Comparison of ENCODE assay signal across 16 cellular contexts in genomic region chr2:209682646-209683045, GRCh38.
DNase-seq lines count a peak whose midpoint lies in the region; ATAC-seq and TF ChIP-seq lines count a peak whose summit lies in the region.
"Had no signal": no experiment of that assay in that cellular context is flagged by ENCODE, and none has a peak within 500 bp of the region (broad histone marks: within the 10 kb centered on the region; RNA-seq: fewer than 3 reads in every experiment).

No MANE protein-coding gene starts in this region.

- no peak overlapping the region for H2AFZ ChIP-seq in GM23338
- H2AFZ ChIP-seq: GM23248 had no signal

- peaks cover 14% of the 10 kb centered on the region for H3K4me1 Mint-ChIP-seq in GM23338
- peaks cover 4% of the 10 kb centered on the region for H3K4me1 Mint-ChIP-seq in nephron progenitor cell
- H3K4me1 Mint-ChIP-seq: CD4-positive, CD25-positive, alpha-beta regulatory T cell; CD8-positive, alpha-beta memory T cell; IgD-negative memory B cell had no signal

- no peaks in the 10 kb centered on the region for H4K20me1 ChIP-seq in GM23338 (replicated peaks; ENCODE audit: insufficient read depth)

- no peaks in the 10 kb centered on the region for H3K79me2 ChIP-seq in GM23338 (replicated peaks; ENCODE audit: insufficient read depth)

- ATAC-seq in GM23338, result no peak
- no peak for ATAC-seq in GM19023 (IDR thresholded peaks at IDR 0.05; ENCODE audit: unreplicated experiment)
- no peak for ATAC-seq in psoas muscle

- H3K36me3 ChIP-seq in GM23338 (ENCODE audit: insufficient read depth) (no peaks in the 10 kb centered on the region), psoas muscle (ENCODE audit: insufficient read depth in 1 of 2, low read depth in 1 of 2) (no peaks in the 10 kb centered on the region)

- peak overlapping the region; percentile 33; the same call in 1 of the 2 replicates for H3K27ac Mint-ChIP-seq in GM23338
- H3K27ac Mint-ChIP-seq in nephron progenitor cell, result peak overlapping the region; percentile 69
- H3K27ac Mint-ChIP-seq: CD4-positive, CD25-positive, alpha-beta regulatory T cell; CD8-positive, alpha-beta memory T cell; IgD-negative memory B cell had no signal

- H3K9me3 ChIP-seq in psoas muscle, result no peaks in the 10 kb centered on the region
- H3K9me3 ChIP-seq: BE2C had no signal

- 87 to 93% (median 91%) methylated on average over 4 of the region's 4 CpGs for WGBS in psoas muscle, 3 donors

- no peaks in the 10 kb centered on the region for H3K36me3 Mint-ChIP-seq in GM23338 (ENCODE audit: low read depth)
- H3K36me3 Mint-ChIP-seq in nephron progenitor cell (ENCODE audit: low read depth), result no peaks in the 10 kb centered on the region
- H3K36me3 Mint-ChIP-seq: CD4-positive, CD25-positive, alpha-beta regulatory T cell; CD8-positive, alpha-beta memory T cell; IgD-negative memory B cell had no signal

- no peak overlapping the region for H3K4me2 ChIP-seq in GM23338

- DNase-seq in GM23338 (ENCODE audit: low spot score) (no peak), NCI-H82 treated with DMSO at 0.1 percent for 48 hours (lab: John Stamatoyannopoulos, UW; ENCODE audit: unreplicated experiment) (peak; percentile 98), nephron progenitor cell (no peak), retina (peak; percentile 20), psoas muscle (no peak), posterior vena cava (ENCODE audit: low spot score) (no peak)
- DNase-seq: BE2C; C1 segment of cervical spinal cord; CD4-positive, CD25-positive, alpha-beta regulatory T cell; CD8-positive, alpha-beta memory T cell; COR-L47; GM23248; HCEC 1CT had no signal

- H3F3A ChIP-seq in GM23338 (replicated peaks; ENCODE audit: low read depth), result no peaks in the 10 kb centered on the region

- H3K27me3 ChIP-seq in GM23338 (ENCODE audit: insufficient read depth) (no peaks in the 10 kb centered on the region), psoas muscle (ENCODE audit: insufficient read depth in 3 of 3, low read length in 2 of 3) (no peaks in the 10 kb centered on the region)
- H3K27me3 ChIP-seq: BE2C had no signal

- TF ChIP-seq CTCF in GM23338 (conservative IDR thresholded peaks at IDR 0.05; ENCODE audit: low read depth in 2 of 2) (no peak), nephron progenitor cell (IDR thresholded peaks at IDR 0.05) (no peak), psoas muscle (IDR thresholded peaks at IDR 0.05) (no peak)

- intact Hi-C loops in psoas muscle (cut with DNase I), result no loop called here
- intact Hi-C loops in posterior vena cava (cut with DNase I), result no loop called here

- H3K9me3 Mint-ChIP-seq in GM23338, result no peaks in the 10 kb centered on the region
- H3K9me3 Mint-ChIP-seq in nephron progenitor cell, result no peaks in the 10 kb centered on the region
- H3K9me3 Mint-ChIP-seq: IgD-negative memory B cell had no signal

- no peaks in the 10 kb centered on the region for H3K27me3 Mint-ChIP-seq in GM23338 (ENCODE audit: insufficient read depth, low read depth, poor library complexity)
- peaks cover 3% of the 10 kb centered on the region for H3K27me3 Mint-ChIP-seq in nephron progenitor cell (ENCODE audit: low read depth, poor library complexity)
- H3K27me3 Mint-ChIP-seq: CD8-positive, alpha-beta memory T cell; IgD-negative memory B cell had no signal

- peaks cover 6% of the 10 kb centered on the region; the same call in 1 of the 2 replicates for H3K4me1 ChIP-seq in GM23338 (ENCODE audit: insufficient read depth)
- H3K4me1 ChIP-seq in psoas muscle, result peaks cover 9% of the 10 kb centered on the region

- H3K4me3 Mint-ChIP-seq in GM23338 (no peak overlapping the region), nephron progenitor cell (no peak overlapping the region)
- H3K4me3 Mint-ChIP-seq: CD4-positive, CD25-positive, alpha-beta regulatory T cell; CD8-positive, alpha-beta memory T cell; IgD-negative memory B cell had no signal

- H3K4me3 ChIP-seq in GM23338 (no peak overlapping the region), psoas muscle (no peak overlapping the region)
- H3K4me3 ChIP-seq: GM23248 had no signal

- H3K27ac ChIP-seq in GM23338 (ENCODE audit: low read depth), result no peak overlapping the region
- H3K27ac ChIP-seq in psoas muscle, result no peak overlapping the region
- H3K27ac ChIP-seq: GM23248, HL-60 had no signal

- H3K9me2 ChIP-seq in GM23338 (ENCODE audit: insufficient read depth), result no peaks in the 10 kb centered on the region

TF ChIP-seq in GM23338, 12 proteins besides CTCF, POLR2A, EP300 and RAD21 (continues in another document):
- TF ChIP-seq ZNF462 (CRISPR knock-in tag; IDR thresholded peaks at IDR 0.05), result no peak
- no peak for TF ChIP-seq STAT1 (IDR thresholded peaks at IDR 0.05; ENCODE audit: unreplicated experiment)
- no peak for TF ChIP-seq ETS1 (IDR thresholded peaks at IDR 0.05)
- TF ChIP-seq EZH2phosphoT487 (IDR thresholded peaks at IDR 0.05; ENCODE audit: unreplicated experiment), result no peak
- TF ChIP-seq ZNF114 (CRISPR knock-in tag; IDR thresholded peaks at IDR 0.05), result no peak
- TF ChIP-seq ZNF331 (CRISPR knock-in tag; IDR thresholded peaks at IDR 0.05; ENCODE audit: low read depth), result no peak

Comparison
In these comparisons a context has a peak if more than half of its experiments do, and no peak if none do; other contexts are left out.
1. DNase-seq: peak in NCI-H82 treated with DMSO at 0.1 percent for 48 hours (single experiment) and retina (single experiment); none in GM23338 (single experiment), nephron progenitor cell (single experiment), psoas muscle (0 of 2) and posterior vena cava (single experiment).